21 cellular contexts compared by ENCODE assay signal in the genomic region with DNA sequence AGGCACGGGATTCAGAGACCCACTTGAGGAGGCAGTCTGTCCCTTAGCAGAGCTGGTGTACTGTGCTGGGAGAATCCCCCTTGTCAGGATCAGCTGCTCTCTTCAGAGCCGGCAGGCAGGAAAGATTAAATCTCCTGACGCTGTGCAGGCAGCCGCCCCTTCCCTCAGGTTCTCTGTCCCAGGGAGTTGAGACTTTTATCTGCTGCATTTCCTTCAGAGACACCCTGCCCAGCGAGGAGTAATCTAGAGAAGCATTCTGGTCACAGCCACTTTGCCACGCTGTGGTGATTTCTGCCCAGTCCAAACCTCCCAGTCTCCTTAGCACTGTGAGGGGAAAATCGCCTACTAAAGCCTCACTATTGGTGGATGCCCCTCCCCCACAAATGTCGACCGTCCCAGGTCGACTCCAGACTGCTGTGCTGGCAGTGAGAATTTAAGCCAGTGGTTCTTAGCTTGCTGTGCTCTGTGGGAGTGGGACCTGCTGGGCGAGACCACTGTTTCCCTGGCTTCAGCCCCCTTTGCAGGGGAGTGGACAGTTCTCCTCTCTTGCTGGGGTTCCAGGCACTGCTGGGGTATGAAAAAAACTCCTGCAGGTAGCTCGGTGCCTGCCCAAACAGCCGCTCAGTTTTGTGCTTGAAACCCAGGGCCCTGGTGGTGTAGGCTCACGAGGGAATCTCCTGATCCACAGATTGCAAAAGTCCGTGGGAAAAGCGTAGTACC.
DNase-seq lines count a peak whose midpoint lies in the region; ATAC-seq and TF ChIP-seq lines count a peak whose summit lies in the region.
"Had no signal": no experiment of that assay in that cellular context is flagged by ENCODE, and none has a peak within 500 bp of the region (broad histone marks: within the 10 kb centered on the region; RNA-seq: fewer than 3 reads in every experiment).

No MANE protein-coding gene starts in this region.

- no peak overlapping the region for H3K4ac ChIP-seq in H9 (ENCODE audit: low read depth, low read length)

- no peak overlapping the region for H4K8ac ChIP-seq in H9 (replicated peaks; ENCODE audit: insufficient read length, low read depth, low read length)

- no peak overlapping the region for H3K56ac ChIP-seq in H9 (ENCODE audit: insufficient read length, low read depth, low read length)

- no peaks in the 10 kb centered on the region for H3K27me3 ChIP-seq in H9 (ENCODE audit: insufficient read depth, low read length)
- H3K27me3 ChIP-seq in spleen (replicated peaks in 1 of 7), result no peaks in the 10 kb centered on the region
- no peaks in the 10 kb centered on the region for H3K27me3 ChIP-seq in tibial artery
- H3K27me3 ChIP-seq: BLaER1, MG63 had no signal

- no peak overlapping the region for H4K91ac ChIP-seq in H9 (ENCODE audit: insufficient read length, low read depth, low read length)

- no peaks in the 10 kb centered on the region; the same call in none of the 2 replicates for H3K27me3 Mint-ChIP-seq in H9 (ENCODE audit: low read depth)
- H3K27me3 Mint-ChIP-seq: CD4-positive, alpha-beta T cell had no signal

- H2BK120ac ChIP-seq in H9 (ENCODE audit: low read depth, low read length, poor library complexity, severe bottlenecking), result no peak overlapping the region

- H3K9ac ChIP-seq in H9 (ENCODE audit: extremely low read depth, insufficient read length, low read length), result no peak overlapping the region
- H3K9ac ChIP-seq: BLaER1 had no signal

- H3K14ac ChIP-seq in H9 (ENCODE audit: insufficient read depth, low read length), result peak overlapping the region; percentile 56; the same call in 1 of the 2 replicates

- no peak overlapping the region for H2AK5ac ChIP-seq in H9 (ENCODE audit: insufficient read length, low read length)

- H3K79me1 ChIP-seq in H9 (ENCODE audit: insufficient read depth, low read depth, low read length, poor library complexity, severe bottlenecking), result no peaks in the 10 kb centered on the region

- peaks cover under 1 to 11% (median 4%) of the 10 kb centered on the region in 3 experiments for H3K36me3 Mint-ChIP-seq in H9 (ENCODE audit: insufficient read depth in 1 of 3, low read depth in 3 of 3)

- no peak overlapping the region for H2BK5ac ChIP-seq in H9 (ENCODE audit: insufficient read length, low read length)

- intact Hi-C loops in spleen (cut with DNase I; ENCODE audit: low total_unique reads), result no loop called here
- intact Hi-C loops in tibial artery (cut with DNase I; ENCODE audit: low total_unique reads), result no loop called here
- intact Hi-C loops in cardiac septum (cut with DNase I), result no loop called here

- no peaks in the 10 kb centered on the region for H3K79me2 ChIP-seq in H9 (ENCODE audit: insufficient read depth, low read length)

- DNase-seq in H9, result no peak
- DNase-seq in ecto neural progenitor cell (ENCODE audit: low spot score), result peak; percentile 47
- no peak for DNase-seq in left lobe of liver (ENCODE audit: low spot score)
- DNase-seq in spleen, result peak; percentile 35
- no peak for DNase-seq in tibial artery
- no peak for DNase-seq in GOT3 (lab: John Stamatoyannopoulos, UW)
- DNase-seq in cardiac septum (ENCODE audit: low spot score), result no peak
- DNase-seq: CD4-positive, alpha-beta T cell; GDM1; MG63; NCI-H1048; NCI-H1417 treated with DMSO at 0.1 percent for 48 hours; NCI-H187; NCI-H446; SIG-M5 had no signal

- H2BK20ac ChIP-seq in H9 (ENCODE audit: low read depth, low read length, poor library complexity, severe bottlenecking), result no peak overlapping the region

- H3K4me1 Mint-ChIP-seq in H9, result peaks cover 0 to 3% of the 10 kb centered on the region in 2 experiments; a peak in 2 of 4 replicates

- H3K23me2 ChIP-seq in H9 (ENCODE audit: insufficient read length, low read depth, low read length, poor library complexity, severe bottlenecking), result no peaks in the 10 kb centered on the region

- H3K4me3 Mint-ChIP-seq in H9, result no peak overlapping the region
- H3K4me3 Mint-ChIP-seq: CD4-positive, alpha-beta T cell had no signal

- peak; percentile 44 for ATAC-seq in left lobe of liver
- ATAC-seq: HepG2, K562, Panc1 had no signal

- no peak overlapping the region for H3K18ac ChIP-seq in H9 (ENCODE audit: insufficient read length, low read depth, low read length)

- H2BK12ac ChIP-seq in H9 (ENCODE audit: insufficient read length, low read depth, low read length), result no peak overlapping the region

- no peaks in the 10 kb centered on the region for H4K20me1 ChIP-seq in H9 (ENCODE audit: control insufficient read depth, insufficient read depth, insufficient read length)
- H4K20me1 ChIP-seq: BLaER1 had no signal

- H2BK15ac ChIP-seq in H9 (ENCODE audit: low read depth, low read length), result no peak overlapping the region

- H3K9me3 ChIP-seq in H9 (ENCODE audit: control insufficient read depth, low read depth, low read length), result no peaks in the 10 kb centered on the region
- peaks cover 0 to 17% (median 10%) of the 10 kb centered on the region in 8 donors for H3K9me3 ChIP-seq in spleen
- peaks cover 0 to 9% (median 0%) of the 10 kb centered on the region in 3 donors for H3K9me3 ChIP-seq in tibial artery
- H3K9me3 ChIP-seq: HAP-1, MG63 had no signal

- no peak overlapping the region for H3K4me2 ChIP-seq in H9 (ENCODE audit: insufficient read depth, insufficient read length, low read length)
- H3K4me2 ChIP-seq: BLaER1 had no signal

- TF ChIP-seq POLR2A in spleen (IDR thresholded peaks at IDR 0.05), result no peak

- H3K36me3 ChIP-seq in spleen (no peaks in the 10 kb centered on the region), tibial artery (no peaks in the 10 kb centered on the region)
- H3K36me3 ChIP-seq: BLaER1, HAP-1, MG63 had no signal

- peak overlapping the region in 1 of 3 experiments; percentile 76; a peak in 1 of 7 replicates for H3K27ac Mint-ChIP-seq in H9
- H3K27ac Mint-ChIP-seq: CD4-positive, alpha-beta T cell had no signal

- no peak for TF ChIP-seq CTCF in H9 (conservative IDR thresholded peaks at IDR 0.05)
- TF ChIP-seq CTCF in spleen (IDR thresholded peaks at IDR 0.05 in 8 of 11, conservative IDR thresholded peaks at IDR 0.05 in 3 of 11), result no peak
- no peak for TF ChIP-seq CTCF in tibial artery (IDR thresholded peaks at IDR 0.05)

- no peak overlapping the region for H3K27ac ChIP-seq in H9 (ENCODE audit: insufficient read length, low read depth, low read length)
- no peak overlapping the region for H3K27ac ChIP-seq in spleen
- no peak overlapping the region for H3K27ac ChIP-seq in tibial artery
- H3K27ac ChIP-seq: BLaER1, HL-60 had no signal

- H3T11ph ChIP-seq in H9 (ENCODE audit: low read length), result no peak overlapping the region

- H2AFZ ChIP-seq in H9 (ENCODE audit: low read length), result no peak overlapping the region

- no peaks in the 10 kb centered on the region for H3K4me1 ChIP-seq in H9 (ENCODE audit: insufficient read depth, low read length)
- no peaks in the 10 kb centered on the region for H3K4me1 ChIP-seq in spleen
- H3K4me1 ChIP-seq in tibial artery, result no peaks in the 10 kb centered on the region
- H3K4me1 ChIP-seq: BLaER1, HAP-1 had no signal

- WGBS in H9 (ENCODE audit: extremely low coverage, insufficient read length, low lambda C conversion rate), result no CpG with 5 or more reads among the region's 16 CpGs
- WGBS in spleen, 5 donors, result 63 to 69% (median 66%) methylated on average over 12 to 16 of the region's 16 CpGs

- no peak overlapping the region for H3K23ac ChIP-seq in H9 (ENCODE audit: insufficient read length, low read depth, low read length)

- no peak overlapping the region for H4K5ac ChIP-seq in H9 (ENCODE audit: insufficient read length, low read depth, low read length)

- peaks cover 13 to 16% of the 10 kb centered on the region in 2 experiments for H3K9me3 Mint-ChIP-seq in H9

- no peak overlapping the region for H3K4me3 ChIP-seq in spleen
- no peak overlapping the region for H3K4me3 ChIP-seq in tibial artery
- H3K4me3 ChIP-seq: BLaER1, HAP-1, K562, MG63 had no signal

Comparison
In these comparisons a context has a peak if more than half of its experiments do, and no peak if none do; other contexts are left out.
1. DNase-seq: peak in ecto neural progenitor cell (single experiment) and spleen (single experiment); none in H9 (single experiment), left lobe of liver (single experiment), tibial artery (0 of 2), GOT3 (single experiment) and cardiac septum (single experiment).